Comparison of ENCODE assay signal across 8 cellular contexts in the genomic region with DNA sequence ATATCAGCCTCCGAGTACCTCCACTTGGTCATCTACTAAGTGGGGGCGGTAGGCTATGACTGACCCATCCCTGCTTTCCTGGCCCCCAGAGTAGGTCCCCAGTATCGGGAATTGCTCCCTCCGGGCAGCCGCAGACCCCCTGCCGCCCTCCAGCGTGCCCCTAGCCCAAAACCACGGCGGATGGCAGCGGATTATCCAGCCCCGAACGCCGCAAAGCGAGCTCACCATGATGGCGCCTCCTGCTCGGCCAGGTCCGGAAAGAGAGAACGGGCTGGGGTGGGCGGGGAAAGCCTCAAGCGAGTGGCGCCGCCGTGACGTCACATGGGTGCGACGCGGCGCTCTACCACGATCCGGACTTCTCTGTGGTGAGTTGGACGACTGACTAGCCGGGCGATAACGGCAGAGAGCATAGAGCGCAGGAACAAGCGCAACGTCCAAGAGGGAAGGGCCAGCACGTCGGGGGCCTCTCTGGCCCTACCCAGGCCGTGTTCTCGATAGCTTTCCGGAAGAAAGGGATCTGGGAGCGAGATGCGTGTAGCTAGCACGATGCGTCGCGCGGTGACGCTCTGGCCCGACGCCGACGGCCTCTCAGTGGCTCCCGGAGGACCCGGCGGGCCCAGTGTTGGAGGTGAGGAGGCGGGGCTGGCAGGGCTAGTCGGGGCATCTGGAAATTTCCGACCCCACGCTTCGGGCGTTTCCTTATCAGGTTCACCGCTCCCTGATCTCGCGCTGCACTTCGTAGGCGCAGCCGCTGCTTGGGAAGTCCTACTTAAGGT. TPM values are rescaled to one million over a fixed set of nuclear protein-coding genes. Genes with fewer than 3 reads are reported as not detected.
DNase-seq lines count a peak whose midpoint lies in the region; ATAC-seq, FAIRE-seq and TF ChIP-seq lines count a peak whose summit lies in the region.

A gene (minus strand): TSS at position 263 of the 776 bp plus-strand sequence. CDS start 35 bp downstream, at position 228.
A gene with protein sequence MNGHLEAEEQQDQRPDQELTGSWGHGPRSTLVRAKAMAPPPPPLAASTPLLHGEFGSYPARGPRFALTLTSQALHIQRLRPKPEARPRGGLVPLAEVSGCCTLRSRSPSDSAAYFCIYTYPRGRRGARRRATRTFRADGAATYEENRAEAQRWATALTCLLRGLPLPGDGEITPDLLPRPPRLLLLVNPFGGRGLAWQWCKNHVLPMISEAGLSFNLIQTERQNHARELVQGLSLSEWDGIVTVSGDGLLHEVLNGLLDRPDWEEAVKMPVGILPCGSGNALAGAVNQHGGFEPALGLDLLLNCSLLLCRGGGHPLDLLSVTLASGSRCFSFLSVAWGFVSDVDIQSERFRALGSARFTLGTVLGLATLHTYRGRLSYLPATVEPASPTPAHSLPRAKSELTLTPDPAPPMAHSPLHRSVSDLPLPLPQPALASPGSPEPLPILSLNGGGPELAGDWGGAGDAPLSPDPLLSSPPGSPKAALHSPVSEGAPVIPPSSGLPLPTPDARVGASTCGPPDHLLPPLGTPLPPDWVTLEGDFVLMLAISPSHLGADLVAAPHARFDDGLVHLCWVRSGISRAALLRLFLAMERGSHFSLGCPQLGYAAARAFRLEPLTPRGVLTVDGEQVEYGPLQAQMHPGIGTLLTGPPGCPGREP (plus strand): TSS at position 591 of the 776 bp plus-strand sequence. CDS start 1,009 bp downstream, outside the sequence.

- no peak for TF ChIP-seq CTCF in GM12864 (IDR thresholded peaks at IDR 0.05; ENCODE audit: low read depth, low read length, missing control alignments)
- TF ChIP-seq CTCF in pancreas (IDR thresholded peaks at IDR 0.05), result no peak
- peak in 1 of 2 experiments; percentile 7 for TF ChIP-seq CTCF in tibial artery (IDR thresholded peaks at IDR 0.05)

- DNase-seq in GM12864 (ENCODE audit: low read depth) (peak; percentile 99), NCI-H1417 (lab: John Stamatoyannopoulos, UW) (peak; percentile 97 to 99 (median 99)), SW 1271 (lab: John Stamatoyannopoulos, UW) (peak; percentile 91 to 97), Right ventricle myocardium inferior (ENCODE audit: missing footprints) (peak; percentile 99), pancreas (peak; percentile 97 to 99 (median 98)), tibial artery (peak; percentile 98 to 99)
- peak; percentile 88 for DNase-seq in activated naive CD8-positive, alpha-beta T cell treated with anti-CD3 and anti-CD28 coated beads, Interleukin-2, amount 50 U/mL, for 16 hours (ENCODE audit: low read depth, low spot score)

- H3K27ac ChIP-seq in pancreas (peak within 1 kb of the TSS; percentile 73 to 89 (median 80)), tibial artery (peak within 1 kb of the TSS; percentile 86 to 91)

- FAIRE-seq in pancreas (lab: Jason Lieb, UNC), result peak; percentile 75

- H3K9me3 ChIP-seq in pancreas (no peaks in the 10 kb centered on the region), tibial artery (no peaks in the 10 kb centered on the region)

- 0% methylated on average over 67 to 69 of the region's 69 CpGs for WGBS in pancreas, 2 donors

- H3K27me3 ChIP-seq in pancreas, result no peaks in the 10 kb centered on the region
- H3K27me3 ChIP-seq in tibial artery, result no peaks in the 10 kb centered on the region

- peak; percentile 85 for ATAC-seq in HG02759 (IDR thresholded peaks at IDR 0.05; ENCODE audit: unreplicated experiment)
- ATAC-seq in Right ventricle myocardium inferior, result peak; percentile 93
- peak; percentile 83 to 88 (median 86) for ATAC-seq in pancreas

- peaks cover 0 to 24% (median 22%) of the 10 kb centered on the region in 3 donors for H3K36me3 ChIP-seq in pancreas
- peaks cover 24 to 40% (median 31%) of the 10 kb centered on the region in 3 donors for H3K36me3 ChIP-seq in tibial artery

- H3K4me3 ChIP-seq in GM12864 (ENCODE audit: low read depth, low read length) (peak within 1 kb of the TSS; percentile 93), pancreas (peak within 1 kb of the TSS; percentile 63 to 93 (median 76)), tibial artery (peak within 1 kb of the TSS; percentile 72 to 81)

- intact Hi-C loops in Right ventricle myocardium inferior (cut with DNase I) (no loop called here), pancreas (cut with DNase I) (no loop called here), tibial artery (cut with DNase I; ENCODE audit: low total_unique reads) (no loop called here)

- peaks cover 8 to 31% (median 12%) of the 10 kb centered on the region in 3 donors for H3K4me1 ChIP-seq in pancreas
- H3K4me1 ChIP-seq in tibial artery, result peaks cover 0 to 63% (median 33%) of the 10 kb centered on the region in 4 donors

RNA-seq across cellular contexts. Expression of the first gene that starts in this region (rescaled TPM):
- total RNA-seq in Right ventricle myocardium inferior (604 TPM), pancreas (1,000 to 10,000 TPM in 4 of 6 donors, 100 to 1,000 TPM in 2; 881 to 1,605 (median 1,071) TPM)
- 1,000 to 10,000 TPM; 1,358 to 2,344 TPM for polyA plus RNA-seq in pancreas

RNA-seq across cellular contexts. Expression of the second gene that starts in this region (rescaled TPM):
- total RNA-seq in Right ventricle myocardium inferior (7.2 TPM), pancreas (10 to 100 TPM in 1 of 6 donors, 1 to 10 TPM in 5; 4.3 to 11.0 (median 6.6) TPM)
- polyA plus RNA-seq in pancreas, result 10 to 100 TPM; 15.9 to 24.0 TPM

Comparison
In these comparisons a context has a peak if more than half of its experiments do, and no peak if none do; other contexts are left out.
1. Peak in every context shown above with its lines: DNase-seq, ATAC-seq, H3K4me3 ChIP-seq and H3K27ac ChIP-seq.